ENCODE assay signal across 15 cellular contexts in genomic region chr16:2024026-2024425, GRCh38. TPM values are rescaled to one million over a fixed set of nuclear protein-coding genes. Genes with fewer than 3 reads are reported as not detected.
DNase-seq lines count a peak whose midpoint lies in the region; ATAC-seq and TF ChIP-seq lines count a peak whose summit lies in the region.
"Had no signal": no experiment of that assay in that cellular context is flagged by ENCODE, and none has a peak within 500 bp of the region (broad histone marks: within the 10 kb centered on the region; RNA-seq: fewer than 3 reads in every experiment).

No MANE protein-coding gene starts in this region.

- H3K27ac ChIP-seq in HUES6 (ENCODE audit: low read depth, low read length) = no peak overlapping the region
- peak overlapping the region; percentile 63 to 74 (median 70) for H3K27ac ChIP-seq in esophagus muscularis mucosa (replicated peaks in 1 of 4)
- H3K27ac ChIP-seq in neural progenitor cell = no peak overlapping the region
- H3K27ac ChIP-seq: cardiac muscle cell, PC-9 had no signal

- no peak for TF ChIP-seq POLR2A in esophagus muscularis mucosa (IDR thresholded peaks at IDR 0.05; ENCODE audit: low read depth)

- peaks cover 22% of the 10 kb centered on the region for H3K4me1 Mint-ChIP-seq in neural progenitor cell

- no peaks in the 10 kb centered on the region for H3K27me3 ChIP-seq in BE2C
- H3K27me3 ChIP-seq in HUES6 (ENCODE audit: control insufficient read depth, insufficient read depth, low read length) = peaks cover 59% of the 10 kb centered on the region
- H3K27me3 ChIP-seq in esophagus muscularis mucosa = peaks cover 0 to 36% (median 23%) of the 10 kb centered on the region in 4 donors
- peaks cover 95% of the 10 kb centered on the region for H3K27me3 ChIP-seq in neural progenitor cell

- 86% methylated on average over 13 of the region's 13 CpGs for WGBS in esophagus muscularis mucosa

- TF ChIP-seq CTCF in BE2C (IDR thresholded peaks at IDR 0.05; ENCODE audit: low read depth, low read length) (no peak), esophagus muscularis mucosa (IDR thresholded peaks at IDR 0.05) (no peak), neural progenitor cell (IDR thresholded peaks at IDR 0.05) (no peak)

- intact Hi-C loops in esophagus muscularis mucosa (cut with DNase I) = no loop called here

- H3K9me3 ChIP-seq in BE2C (no peaks in the 10 kb centered on the region), HUES6 (ENCODE audit: control insufficient read depth, insufficient read depth, low read depth, low read length) (no peaks in the 10 kb centered on the region), esophagus muscularis mucosa (no peaks in the 10 kb centered on the region), neural progenitor cell (ENCODE audit: low read depth) (no peaks in the 10 kb centered on the region)

- ATAC-seq in GM18520 (IDR thresholded peaks at IDR 0.05; ENCODE audit: unreplicated experiment) = no peak

- H3K9ac ChIP-seq in HUES6 (ENCODE audit: low read length) (no peak overlapping the region), neural progenitor cell (no peak overlapping the region)

- peaks cover 17% of the 10 kb centered on the region for H3F3A ChIP-seq in neural progenitor cell (ENCODE audit: low read depth)

- H3K4me2 ChIP-seq in neural progenitor cell = no peak overlapping the region

- peaks cover 36% of the 10 kb centered on the region for H3K27me3 Mint-ChIP-seq in neural progenitor cell (ENCODE audit: insufficient read depth, low read depth)

- peak overlapping the region; percentile 41 for H3K4me3 Mint-ChIP-seq in neural progenitor cell

- peak overlapping the region; percentile 30 for H3K27ac Mint-ChIP-seq in neural progenitor cell
- H3K27ac Mint-ChIP-seq: activated T-cell treated with anti-CD3 and anti-CD28 coated beads, Interleukin-2, amount 50 U/mL, for 72 hours had no signal

- DNase-seq in BE2C = no peak
- DNase-seq in esophagus muscularis mucosa (ENCODE audit: extremely low spot score) = no peak
- DNase-seq in neural progenitor cell (ENCODE audit: low spot score) = no peak
- DNase-seq in KG1 (lab: John Stamatoyannopoulos, UW) = no peak
- no peak for DNase-seq in NCI-H446 (lab: John Stamatoyannopoulos, UW)
- DNase-seq in hypothalamus (lab: John Stamatoyannopoulos, UW) = no peak
- DNase-seq: activated T-cell treated with anti-CD3 and anti-CD28 coated beads, Interleukin-2, amount 50 U/mL, for 72 hours; CD8-positive, alpha-beta memory T cell; Kasumi-1; NCI-H2107 had no signal

- H3K4me3 ChIP-seq in BE2C (ENCODE audit: low read depth, low read length) (peak overlapping the region; percentile 53), HUES6 (ENCODE audit: low read depth, low read length) (peak overlapping the region; percentile 64; the same call in 1 of the 2 replicates), esophagus muscularis mucosa (peak overlapping the region in 3 of 4 donors; percentile 33 to 50 (median 46)), neural progenitor cell (no peak overlapping the region)
- H3K4me3 ChIP-seq: cardiac muscle cell had no signal

- no peaks in the 10 kb centered on the region for H3K36me3 Mint-ChIP-seq in neural progenitor cell
- H3K36me3 Mint-ChIP-seq: CD8-positive, alpha-beta memory T cell had no signal

- H3K9me3 Mint-ChIP-seq in neural progenitor cell = no peaks in the 10 kb centered on the region
- H3K9me3 Mint-ChIP-seq: activated T-cell treated with anti-CD3 and anti-CD28 coated beads, Interleukin-2, amount 50 U/mL, for 72 hours; CD8-positive, alpha-beta memory T cell had no signal

- TF ChIP-seq EP300 in esophagus muscularis mucosa (IDR thresholded peaks at IDR 0.05) = no peak

- H4K20me1 ChIP-seq in neural progenitor cell (ENCODE audit: low read depth) = peaks cover 5% of the 10 kb centered on the region

- H3K4me1 ChIP-seq in BE2C = 0 out of 2 replicates have a peak, but pooled peaks cover 4% of the 10 kb centered on the region
- H3K4me1 ChIP-seq in HUES6 (ENCODE audit: control insufficient read depth, insufficient read depth, low read length) = peaks cover 17% of the 10 kb centered on the region
- peaks cover 50 to 79% (median 74%) of the 10 kb centered on the region in 4 donors for H3K4me1 ChIP-seq in esophagus muscularis mucosa
- peaks cover 19% of the 10 kb centered on the region for H3K4me1 ChIP-seq in neural progenitor cell

- no peaks in the 10 kb centered on the region for H3K79me2 ChIP-seq in neural progenitor cell (ENCODE audit: low read depth)

- H3K36me3 ChIP-seq in BE2C (no peaks in the 10 kb centered on the region), HUES6 (ENCODE audit: control insufficient read depth, insufficient read depth, low read length) (no peaks in the 10 kb centered on the region), esophagus muscularis mucosa (peaks cover 0 to under 1% (median 0%) of the 10 kb centered on the region in 4 donors), neural progenitor cell (no peaks in the 10 kb centered on the region)
- H3K36me3 ChIP-seq: cardiac muscle cell had no signal

- H2AFZ ChIP-seq in neural progenitor cell (replicated peaks) = no peak overlapping the region

RNA-seq across cellular contexts. Expression of gene NHERF2, which starts 2.7 kb away (rescaled TPM):
- 41.3 TPM for polyA plus RNA-seq in BE2C (2012; ENCODE audit: insufficient read depth, insufficient read length, low read depth)
- 100 to 1,000 TPM in 2 of 4 donors, 10 to 100 TPM in 2; 45.3 to 130 (median 88.3) TPM for total RNA-seq in esophagus muscularis mucosa
- total RNA-seq in neural progenitor cell (ENCODE audit: low replicate concordance) = 3.0 and 9.1 TPM in 2 replicates

RNA-seq across cellular contexts. Expression of gene NPW, which starts 4.4 kb away (rescaled TPM):
- not detected for polyA plus RNA-seq in BE2C (2012; ENCODE audit: insufficient read depth, insufficient read length, low read depth)
- total RNA-seq in esophagus muscularis mucosa (not detected), neural progenitor cell (ENCODE audit: low replicate concordance) (0.99 TPM in 1 of 2 replicates, not detected in the other)
- total RNA-seq: kidney epithelial cell had no signal
- polyA plus RNA-seq: CD8-positive, alpha-beta memory T cell had no signal

RNA-seq across cellular contexts. Expression of gene ZNF598, which starts 14.4 kb away (rescaled TPM):
- 245 TPM for polyA plus RNA-seq in BE2C (2012; ENCODE audit: insufficient read depth, insufficient read length, low read depth)
- total RNA-seq in esophagus muscularis mucosa (10 to 100 TPM; 23.3 to 46.5 (median 34.9) TPM), neural progenitor cell (ENCODE audit: low replicate concordance) (12.7 and 31.2 TPM in 2 replicates)

RNA-seq across cellular contexts. Expression of gene NTHL1, which starts 23.6 kb away (rescaled TPM):
- 176 TPM for polyA plus RNA-seq in BE2C (2012; ENCODE audit: insufficient read depth, insufficient read length, low read depth)
- total RNA-seq in esophagus muscularis mucosa (10 to 100 TPM; 11.8 to 25.2 (median 18.9) TPM), neural progenitor cell (ENCODE audit: low replicate concordance) (26.3 and 43.6 TPM in 2 replicates)

RNA-seq across cellular contexts. Expression of gene TSC2, which starts 23.8 kb away (rescaled TPM):
- polyA plus RNA-seq in BE2C (2012; ENCODE audit: insufficient read depth, insufficient read length, low read depth) = 238 TPM
- total RNA-seq in esophagus muscularis mucosa (10 to 100 TPM; 41.3 to 71.7 (median 52.0) TPM), neural progenitor cell (ENCODE audit: low replicate concordance) (55.1 and 63.4 TPM in 2 replicates)

Comparison
In these comparisons a context has a peak if more than half of its experiments do, and no peak if none do; other contexts are left out.
1. H3K27ac ChIP-seq: peak in esophagus muscularis mucosa (4 of 4); none in HUES6 (single experiment) and neural progenitor cell (single experiment).